In genomic region chr19:38805180-38805579, GRCh38 we compare ENCODE assay signal across 18 cellular contexts. TPM values are rescaled to one million over a fixed set of nuclear protein-coding genes. Genes with fewer than 3 reads are reported as not detected.
DNase-seq lines count a peak whose midpoint lies in the region; ATAC-seq and TF ChIP-seq lines count a peak whose summit lies in the region.
"Had no signal": no experiment of that assay in that cellular context is flagged by ENCODE, and none has a peak within 500 bp of the region (broad histone marks: within the 10 kb centered on the region; RNA-seq: fewer than 3 reads in every experiment).

No MANE protein-coding gene starts in this region.

- H3K36me3 ChIP-seq in left ventricle myocardium inferior (peaks cover 11% of the 10 kb centered on the region), stomach (peaks cover 0 to 44% (median 32%) of the 10 kb centered on the region in 4 donors)

- intact Hi-C loops in left ventricle myocardium inferior (cut with micrococcal nuclease): no loop called here
- intact Hi-C loops in left ventricle myocardium superior (cut with micrococcal nuclease): no loop called here
- intact Hi-C loops in stomach (cut with DNase I; ENCODE audit: low total_unique reads): no loop called here

- no peak for TF ChIP-seq POLR2A in stomach (IDR thresholded peaks at IDR 0.05)

- 32 to 66% (median 52%) methylated on average over 1 of the region's 1 CpG for WGBS in stomach, 5 donors

- H3K9me3 ChIP-seq in left ventricle myocardium inferior (replicated peaks): no peaks in the 10 kb centered on the region
- no peaks in the 10 kb centered on the region for H3K9me3 ChIP-seq in stomach

- no peak for ATAC-seq in left ventricle myocardium superior
- no peak for ATAC-seq in GM18511 (IDR thresholded peaks at IDR 0.05; ENCODE audit: unreplicated experiment)

- H3K27me3 ChIP-seq in left ventricle myocardium inferior (ENCODE audit: low read depth) (no peaks in the 10 kb centered on the region), stomach (no peaks in the 10 kb centered on the region)

- DNase-seq in left ventricle myocardium inferior (no peak), left ventricle myocardium superior (no peak), RWPE1 (ENCODE audit: low spot score) (no peak), fibroblast of mammary gland (ENCODE audit: low read depth) (peak; percentile 14), stomach (no peak), T-helper 9 cell (no peak), NCI-H2029 treated with DMSO at 0.1 percent for 48 hours (lab: John Stamatoyannopoulos, UW) (no peak)
- DNase-seq: activated CD8-positive, alpha-beta memory T cell treated with anti-CD3 and anti-CD28 coated beads for 24 hours; foreskin fibroblast; GDM1; naive B cell; NCI-H1105 treated with DMSO at 0.1 percent for 48 hours; NCI-H226 had no signal

- no peak for TF ChIP-seq EP300 in stomach (IDR thresholded peaks at IDR 0.05)

- POLR2A ChIA-PET in RWPE1 (lab: Yijun Ruan, JAX; ENCODE audit: low non-redundant PET): no interaction called here

- H3K4me1 ChIP-seq in left ventricle myocardium inferior: peaks cover 10% of the 10 kb centered on the region
- H3K4me1 ChIP-seq in stomach: peaks cover 0 to 4% (median 0%) of the 10 kb centered on the region in 4 donors

- H3K4me3 ChIP-seq in left ventricle myocardium inferior (no peak overlapping the region), fibroblast of mammary gland (ENCODE audit: control insufficient read depth, low read depth, low read length) (no peak overlapping the region), stomach (no peak overlapping the region)
- H3K4me3 ChIP-seq: coronary artery, PC-9 had no signal

- H3K27ac ChIP-seq in left ventricle myocardium inferior (replicated peaks): peak overlapping the region; percentile 23
- H3K27ac ChIP-seq in RWPE1: peak overlapping the region; percentile 9; the same call in 1 of the 2 replicates
- H3K27ac ChIP-seq in stomach: peak overlapping the region in 3 of 5 donors; percentile 19 to 53 (median 50)
- H3K27ac ChIP-seq: coronary artery, PC-9 had no signal

- TF ChIP-seq CTCF in left ventricle myocardium inferior (IDR thresholded peaks at IDR 0.05; ENCODE audit: borderline replicate concordance) (no peak), RWPE1 (conservative IDR thresholded peaks at IDR 0.05; ENCODE audit: low read depth) (no peak), fibroblast of mammary gland (conservative IDR thresholded peaks at IDR 0.05; ENCODE audit: control insufficient read depth, insufficient read depth, low read depth, low read length) (no peak), stomach (IDR thresholded peaks at IDR 0.05) (no peak)

- CTCF ChIA-PET in RWPE1 (lab: Yijun Ruan, JAX): no interaction called here

RNA-seq across cellular contexts. Expression of gene LGALS4, which starts 7.6 kb away (rescaled TPM):
- total RNA-seq in left ventricle myocardium inferior (0.82 TPM), left ventricle myocardium superior (0.47 TPM), stomach (1,000 to 10,000 TPM in 1 of 5 donors, 100 to 1,000 TPM in 3, 10 to 100 TPM in 1; 32.1 to 1,765 (median 113) TPM)
- polyA plus RNA-seq in stomach: 100 to 1,000 TPM in 1 of 3 donors, 10 to 100 TPM in 2; 23.5 to 627 (median 80.1) TPM
- polyA plus RNA-seq: CD14-positive monocyte had no signal

RNA-seq across cellular contexts. Expression of gene LGALS7B, which starts 16.2 kb away (rescaled TPM):
- not detected for total RNA-seq in left ventricle myocardium inferior
- not detected for total RNA-seq in left ventricle myocardium superior
- not detected for total RNA-seq in stomach
- polyA plus RNA-seq in stomach: 100 to 1,000 TPM in 1 of 3 donors, 1 to 10 TPM in 2; 3.6 to 980 (median 4.6) TPM
- total RNA-seq: PC-9; T-helper 1 cell treated with Interleukin-12 subunit alpha and Interleukin-12 subunit beta and Interleukin-4 antibody, amounts not matched to agents 30 ng/mL and 1 ng/mL, for 36 hours had no signal
- polyA plus RNA-seq: CD14-positive monocyte had no signal

RNA-seq across cellular contexts. Expression of gene ECH1, which starts 26.4 kb away (rescaled TPM):
- total RNA-seq in left ventricle myocardium inferior (947 TPM), left ventricle myocardium superior (1,171 TPM), stomach (100 to 1,000 TPM in 2 of 5 donors, 10 to 100 TPM in 3; 32.9 to 720 (median 94.6) TPM)
- 100 to 1,000 TPM; 161 to 270 (median 228) TPM for polyA plus RNA-seq in stomach

RNA-seq across cellular contexts. Expression of gene LGALS7, which starts 31.9 kb away (rescaled TPM):
- total RNA-seq in left ventricle myocardium inferior (not detected), left ventricle myocardium superior (not detected), stomach (1 to 10 TPM in 1 of 5 donors, not detected in 4; 2.0 TPM)
- 1,000 to 10,000 TPM in 1 of 3 donors, 1 to 10 TPM in 1, not detected in 1; 1.7 to 1,381 TPM for polyA plus RNA-seq in stomach
- total RNA-seq: T-helper 1 cell treated with Interleukin-12 subunit alpha and Interleukin-12 subunit beta and Interleukin-4 antibody, amounts not matched to agents 30 ng/mL and 1 ng/mL, for 36 hours had no signal
- polyA plus RNA-seq: CD14-positive monocyte had no signal

RNA-seq across cellular contexts. Expression of gene HNRNPL, which starts 44.6 kb away (rescaled TPM):
- total RNA-seq in left ventricle myocardium inferior: 140 TPM
- 171 TPM for total RNA-seq in left ventricle myocardium superior
- total RNA-seq in stomach: 100 to 1,000 TPM; 148 to 242 (median 169) TPM
- polyA plus RNA-seq in stomach: 100 to 1,000 TPM; 111 to 151 (median 114) TPM

Comparison
In these comparisons a context has a peak if more than half of its experiments do, and no peak if none do; other contexts are left out.
1. RNA of gene LGALS4, which starts 7.6 kb away (total RNA-seq): 32.1 to 1,765 TPM in stomach; 0.82 TPM in left ventricle myocardium inferior (single experiment) and 0.47 TPM in left ventricle myocardium superior (single experiment); every median in the first group is over 10 times any median in the second.
2. Peak in every context shown above with its lines, with median percentiles within 50 percentile points of each other: H3K27ac ChIP-seq.